In the genomic region with DNA sequence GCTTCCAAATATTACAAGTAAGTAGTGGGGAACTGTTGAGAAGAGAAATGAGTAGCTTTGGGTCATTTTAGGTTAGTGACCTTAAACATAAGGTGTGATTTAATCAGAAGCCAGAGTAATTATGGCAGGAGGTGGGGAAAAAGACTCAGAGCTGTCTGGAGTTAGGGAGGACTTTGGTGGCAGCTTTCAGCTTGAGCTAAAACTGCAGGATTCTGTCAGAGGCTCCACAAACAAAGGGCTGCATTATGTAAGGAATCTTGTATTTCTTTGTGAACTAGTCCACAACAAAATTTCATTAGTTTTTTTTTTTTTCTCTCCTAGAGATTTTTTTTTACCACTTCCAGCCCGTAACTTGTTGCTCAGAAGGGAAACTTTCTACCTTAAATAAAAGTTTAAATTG, we compare ENCODE assay signal across 23 cellular contexts.
"Had no signal": no experiment of that assay in that cellular context is flagged by ENCODE, and none has a peak within 500 bp of the region (broad histone marks: within the 10 kb centered on the region; RNA-seq: fewer than 3 reads in every experiment).

No MANE protein-coding gene starts in this region.

- H3K4me3 Mint-ChIP-seq: activated CD4-positive, alpha-beta T cell treated with anti-CD3 and anti-CD28 coated beads, Interleukin-2, amount 10 ng/mL, durations not matched to agents 7 days and 5 days; activated CD8-positive, alpha-beta memory T cell treated with anti-CD3 and anti-CD28 coated beads, Interleukin-2, amount 10 ng/mL, durations not matched to agents 7 days and 5 days; activated CD8-positive, alpha-beta T cell treated with anti-CD3 and anti-CD28 coated beads for 36 hours; activated naive CD4-positive, alpha-beta T cell treated with anti-CD3 and anti-CD28 coated beads, Interleukin-2, amount 50 U/mL, for 24 hours; activated T-helper 1 cell treated with anti-CD3 and anti-CD28 coated beads, Interleukin-12 subunit alpha, Interleukin-12 subunit beta, Interleukin-2, Interleukin-4 antibody, amounts not matched to agents 30 ng/mL and 10 ng/mL and 1 ng/mL, durations not matched to agents 14 hours and 24 hours and 36 hours; brain; naive thymus-derived CD4-positive, alpha-beta T cell; T-cell; T-helper 2 cell treated with Interferon-gamma antibody and Interleukin-4, amounts not matched to agents 5 μg/mL and 100 μg/mL, for 36 hours had no signal

- FAIRE-seq: keratinocyte had no signal

- H3K27me3 Mint-ChIP-seq: activated CD4-positive, alpha-beta T cell treated with anti-CD3 and anti-CD28 coated beads, Interleukin-2, amount 10 ng/mL, durations not matched to agents 7 days and 5 days; activated CD8-positive, alpha-beta memory T cell treated with anti-CD3 and anti-CD28 coated beads, Interleukin-2, amount 10 ng/mL, durations not matched to agents 7 days and 5 days; activated CD8-positive, alpha-beta T cell treated with anti-CD3 and anti-CD28 coated beads for 36 hours; activated naive CD4-positive, alpha-beta T cell treated with anti-CD3 and anti-CD28 coated beads, Interleukin-2, amount 50 U/mL, for 24 hours; brain; naive thymus-derived CD4-positive, alpha-beta T cell; T-cell had no signal

- H3K4me1 Mint-ChIP-seq: activated CD4-positive, alpha-beta T cell treated with anti-CD3 and anti-CD28 coated beads, Interleukin-2, amount 10 ng/mL, durations not matched to agents 7 days and 5 days; activated CD8-positive, alpha-beta memory T cell treated with anti-CD3 and anti-CD28 coated beads, Interleukin-2, amount 10 ng/mL, durations not matched to agents 7 days and 5 days; brain; T-cell had no signal

- DNase-seq: activated CD4-positive, alpha-beta T cell treated with anti-CD3 and anti-CD28 coated beads, Interleukin-2, amount 10 ng/mL, durations not matched to agents 7 days and 5 days; activated CD8-positive, alpha-beta memory T cell treated with anti-CD3 and anti-CD28 coated beads, Interleukin-2, amount 10 ng/mL, durations not matched to agents 7 days and 5 days; activated CD8-positive, alpha-beta T cell treated with anti-CD3 and anti-CD28 coated beads for 36 hours; activated gamma-delta T cell; aorta; effector CD8-positive, alpha-beta T cell; heart right ventricle; left colon; lower lobe of right lung; naive thymus-derived CD4-positive, alpha-beta T cell; ovary; stimulated activated CD4-positive, alpha-beta T cell treated with anti-CD3 and anti-CD28 coated beads, Interleukin-4, amount 100 ng/mL, for 1 hour; stimulated activated naive CD4-positive, alpha-beta T cell; T-cell; upper lobe of right lung had no signal

- H3K27ac Mint-ChIP-seq: activated CD4-positive, alpha-beta T cell treated with anti-CD3 and anti-CD28 coated beads, Interleukin-2, amount 10 ng/mL, durations not matched to agents 7 days and 5 days; activated CD8-positive, alpha-beta memory T cell treated with anti-CD3 and anti-CD28 coated beads, Interleukin-2, amount 10 ng/mL, durations not matched to agents 7 days and 5 days; activated CD8-positive, alpha-beta T cell treated with anti-CD3 and anti-CD28 coated beads for 36 hours; activated naive CD4-positive, alpha-beta T cell treated with anti-CD3 and anti-CD28 coated beads, Interleukin-2, amount 50 U/mL, for 24 hours; activated T-helper 1 cell treated with anti-CD3 and anti-CD28 coated beads, Interleukin-12 subunit alpha, Interleukin-12 subunit beta, Interleukin-2, Interleukin-4 antibody, amounts not matched to agents 30 ng/mL and 10 ng/mL and 1 ng/mL, durations not matched to agents 14 hours and 24 hours and 36 hours; naive thymus-derived CD4-positive, alpha-beta T cell; T-cell; T-helper 2 cell treated with Interferon-gamma antibody and Interleukin-4, amounts not matched to agents 5 μg/mL and 100 μg/mL, for 36 hours had no signal

- H3K4me3 ChIP-seq: esophagus muscularis mucosa, heart right ventricle, lower lobe of right lung, ovary, upper lobe of right lung had no signal

- ATAC-seq: activated CD4-positive, CD25-positive, alpha-beta regulatory T cell treated with anti-CD3 and anti-CD28 coated beads, Interleukin-2, amount 50 U/mL, for 24 hours; activated CD8-positive, alpha-beta memory T cell treated with anti-CD3 and anti-CD28 coated beads, Interleukin-2, amount 10 ng/mL, durations not matched to agents 7 days and 5 days; activated CD8-positive, alpha-beta T cell treated with anti-CD3 and anti-CD28 coated beads for 36 hours; heart right ventricle; left colon; lower lobe of right lung; naive thymus-derived CD4-positive, alpha-beta T cell; T-cell; upper lobe of right lung had no signal

- H3K27ac ChIP-seq: esophagus muscularis mucosa, lower lobe of right lung, ovary, upper lobe of right lung, VCaP had no signal

- H3K9me3 ChIP-seq: ovary, upper lobe of right lung had no signal

- H3K4me1 ChIP-seq: esophagus muscularis mucosa, lower lobe of right lung, upper lobe of right lung had no signal
